ENCODE assay signal across 10 cellular contexts in genomic region chr15:80011041-80011523, GRCh38. TPM values are rescaled to one million over a fixed set of nuclear protein-coding genes. Genes with fewer than 3 reads are reported as not detected.
A peak's percentile ranks its signal among the peaks of the same experiment; 100 is the strongest.
DNase-seq lines count a peak whose midpoint lies in the region; ATAC-seq and TF ChIP-seq lines count a peak whose summit lies in the region.
"Not testable (repeated sequence)": the region's sequence is repeated elsewhere in the genome, so short reads cannot be mapped to it uniquely, and the experiment has no call there.
"Had no signal": no experiment of that assay in that cellular context is flagged by ENCODE, and none has a peak within 500 bp of the region (broad histone marks: within the 10 kb centered on the region; RNA-seq: fewer than 3 reads in every experiment).

No MANE protein-coding gene starts in this region.

- peak; percentile 49 for ATAC-seq in GM19463 (IDR thresholded peaks at IDR 0.05; ENCODE audit: unreplicated experiment)
- peak; percentile 58 for ATAC-seq in HG02938 (IDR thresholded peaks at IDR 0.05; ENCODE audit: unreplicated experiment)
- ATAC-seq in SK-N-SH treated with all-trans-retinoic acid at 6 μM for 48 hours, result peak; percentile 85
- not testable (repeated sequence) for ATAC-seq in left lobe of liver

- H3K36me3 ChIP-seq in GM06990 (ENCODE audit: control insufficient read depth, insufficient read depth, low read length); MG63: not testable (repeated sequence)

- H3K27me3 ChIP-seq in GM06990 (replicated peaks; ENCODE audit: control insufficient read depth, insufficient read depth, low read length); MG63: not testable (repeated sequence)

- DNase-seq in GM06990 (ENCODE audit: extremely low read depth, insufficient read length) (peak; percentile 83), MG63 (peak; percentile 80), astrocyte of the spinal cord (ENCODE audit: low read depth, low spot score) (peak; percentile 56), left lobe of liver (ENCODE audit: low spot score) (peak; percentile 19)

- in situ Hi-C loops in astrocyte of the spinal cord (cut with HindIII; ENCODE audit: low sequenced_read_pairs), result not testable (repeated sequence)

- H3K9me3 ChIP-seq in MG63, result not testable (repeated sequence)

- not testable (repeated sequence) for H3K4me3 ChIP-seq in GM06990 (replicated peaks; ENCODE audit: low read depth, low read length); MG63; astrocyte of the spinal cord (ENCODE audit: low read depth, low read length)

- not testable (repeated sequence) for TF ChIP-seq CTCF in GM06990 (IDR thresholded peaks at IDR 0.05; ENCODE audit: insufficient read depth, low read length, poor library complexity, severe bottlenecking); astrocyte of the spinal cord (IDR thresholded peaks at IDR 0.05; ENCODE audit: low read depth, low read length)

RNA-seq across cellular contexts. Expression of gene BCL2A1, which starts 40.1 kb away (rescaled TPM):
- total RNA-seq in MG63 (2014; rRNA removed; shearing (Covaris generic); ENCODE audit: low replicate concordance), result 6.0 TPM in 1 of 2 replicates, not detected in the other
- 0.58 TPM for total RNA-seq in left lobe of liver
- total RNA-seq: Caco-2, endothelial cell of umbilical vein, testis had no signal

RNA-seq across cellular contexts. Expression of gene ZFAND6, which starts 48.4 kb away (rescaled TPM):
- 174 and 254 TPM in 2 replicates for total RNA-seq in MG63 (2014; rRNA removed; shearing (Covaris generic); ENCODE audit: low replicate concordance)
- 36.4 TPM for total RNA-seq in left lobe of liver

Comparison
In these comparisons a context has a peak if more than half of its experiments do, and no peak if none do; other contexts are left out.
1. DNase-seq: peak in every context shown above with its lines; median percentile 83 in GM06990; 80 in MG63; 56 in astrocyte of the spinal cord; 19 in left lobe of liver.